10 cellular contexts compared by ENCODE assay signal in genomic region chr13:74027161-74027779, GRCh38.
DNase-seq lines count a peak whose midpoint lies in the region; ATAC-seq and TF ChIP-seq lines count a peak whose summit lies in the region.
"Had no signal": no experiment of that assay in that cellular context is flagged by ENCODE, and none has a peak within 500 bp of the region (broad histone marks: within the 10 kb centered on the region; RNA-seq: fewer than 3 reads in every experiment).

No MANE protein-coding gene starts in this region.

- peaks cover 12% of the 10 kb centered on the region for H3K9me3 Mint-ChIP-seq in activated CD4-positive, alpha-beta T cell treated with anti-CD3 and anti-CD28 coated beads for 36 hours (ENCODE audit: low read depth)
- peaks cover 0 to 2% (median 0%) of the 10 kb centered on the region in 3 donors for H3K9me3 Mint-ChIP-seq in IgD-negative memory B cell
- H3K9me3 Mint-ChIP-seq in natural killer cell treated with Interleukin-12 subunit alpha and Interleukin-12 subunit beta and Interleukin-15 and Interleukin-18, amount 100 ng/mL, for 72 hours, result peaks cover 4% of the 10 kb centered on the region

- intact Hi-C loops in activated CD4-positive, alpha-beta T cell treated with anti-CD3 and anti-CD28 coated beads for 36 hours (cut with DNase I, micrococcal nuclease), result loop anchor here (2.0 kb wide), 2 partner anchors 36 to 106 kb away; no protein-coding TSS in a partner anchor
- intact Hi-C loops in mucosa of descending colon (cut with DNase I, micrococcal nuclease) (no loop called here), right lobe of liver (cut with DNase I) (no loop called here), sciatic nerve (cut with DNase I) (no loop called here)

- no peaks in the 10 kb centered on the region for H3K36me3 ChIP-seq in mucosa of descending colon (ENCODE audit: low read depth)
- H3K36me3 ChIP-seq in right lobe of liver, result no peaks in the 10 kb centered on the region

- DNase-seq in activated CD4-positive, alpha-beta T cell treated with anti-CD3 and anti-CD28 coated beads for 36 hours, result no peak
- no peak for DNase-seq in activated CD4-positive, alpha-beta T cell treated with anti-CD3 and anti-CD28 coated beads, Interleukin-2, amount 50 U/mL, for 4 hours
- DNase-seq in natural killer cell treated with Interleukin-12 subunit alpha and Interleukin-12 subunit beta and Interleukin-15 and Interleukin-18, amount 100 ng/mL, for 72 hours (ENCODE audit: low spot score), result no peak
- DNase-seq in mucosa of descending colon (no peak), right lobe of liver (no peak), sciatic nerve (ENCODE audit: low spot score) (no peak)

- TF ChIP-seq CTCF in mucosa of descending colon (IDR thresholded peaks at IDR 0.05) (no peak), right lobe of liver (IDR thresholded peaks at IDR 0.05) (no peak)

- no peak for TF ChIP-seq POLR2A in right lobe of liver (IDR thresholded peaks at IDR 0.05)

- no peak overlapping the region for H3K4me3 ChIP-seq in mucosa of descending colon
- H3K4me3 ChIP-seq in right lobe of liver, result no peak overlapping the region
- H3K4me3 ChIP-seq: ascending aorta had no signal

- no peaks in the 10 kb centered on the region for H3K27me3 ChIP-seq in right lobe of liver
- H3K27me3 ChIP-seq: ascending aorta had no signal

- POLR2A ChIA-PET in activated CD4-positive, alpha-beta T cell treated with anti-CD3 and anti-CD28 coated beads for 36 hours (lab: Charles Lee), result interaction anchor here (1.1 kb wide), 1 partner anchor 36 kb away, joined by 4 read pairs; no protein-coding TSS in a partner anchor

- 67% methylated on average over 4 of the region's 4 CpGs for WGBS in right lobe of liver (ENCODE audit: insufficient coverage, low coverage, low lambda C conversion rate, missing lambda C conversion rate)

- peaks cover 72% of the 10 kb centered on the region for H3K4me1 Mint-ChIP-seq in activated CD4-positive, alpha-beta T cell treated with anti-CD3 and anti-CD28 coated beads for 36 hours
- H3K4me1 Mint-ChIP-seq in IgD-negative memory B cell, result peaks cover 48 to 61% (median 58%) of the 10 kb centered on the region in 3 donors
- peaks cover 49 to 62% of the 10 kb centered on the region in 2 donors for H3K4me1 Mint-ChIP-seq in natural killer cell treated with Interleukin-12 subunit alpha and Interleukin-12 subunit beta and Interleukin-15 and Interleukin-18, amount 100 ng/mL, for 72 hours (ENCODE audit: low read depth in 2 of 2)

- peak overlapping the region; percentile 74 for H3K4me3 Mint-ChIP-seq in activated CD4-positive, alpha-beta T cell treated with anti-CD3 and anti-CD28 coated beads for 36 hours
- H3K4me3 Mint-ChIP-seq in IgD-negative memory B cell, result peak overlapping the region; percentile 74 to 94 (median 84)
- H3K4me3 Mint-ChIP-seq in natural killer cell treated with Interleukin-12 subunit alpha and Interleukin-12 subunit beta and Interleukin-15 and Interleukin-18, amount 100 ng/mL, for 72 hours, result peak overlapping the region; percentile 79

- H3K27me3 Mint-ChIP-seq in activated CD4-positive, alpha-beta T cell treated with anti-CD3 and anti-CD28 coated beads for 36 hours, result no peaks in the 10 kb centered on the region
- H3K27me3 Mint-ChIP-seq in IgD-negative memory B cell, result no peaks in the 10 kb centered on the region
- no peaks in the 10 kb centered on the region for H3K27me3 Mint-ChIP-seq in natural killer cell treated with Interleukin-12 subunit alpha and Interleukin-12 subunit beta and Interleukin-15 and Interleukin-18, amount 100 ng/mL, for 72 hours

- H3K27ac ChIP-seq in right lobe of liver, result peak overlapping the region in 1 of 3 donors; percentile 2
- H3K27ac ChIP-seq: ascending aorta, HL-60 had no signal

- H3K4me1 ChIP-seq in mucosa of descending colon (ENCODE audit: low read depth) (peaks cover 3% of the 10 kb centered on the region), right lobe of liver (peaks cover 0 to 15% (median 0%) of the 10 kb centered on the region in 4 donors)

- H3K36me3 Mint-ChIP-seq in activated CD4-positive, alpha-beta T cell treated with anti-CD3 and anti-CD28 coated beads for 36 hours (ENCODE audit: low read depth), result peaks cover 18% of the 10 kb centered on the region
- peaks cover 7% of the 10 kb centered on the region for H3K36me3 Mint-ChIP-seq in IgD-negative memory B cell
- peaks cover 13% of the 10 kb centered on the region for H3K36me3 Mint-ChIP-seq in natural killer cell treated with Interleukin-12 subunit alpha and Interleukin-12 subunit beta and Interleukin-15 and Interleukin-18, amount 100 ng/mL, for 72 hours

- CTCF ChIA-PET in activated CD4-positive, alpha-beta T cell treated with anti-CD3 and anti-CD28 coated beads for 36 hours (lab: Charles Lee), result interaction anchor here (0.6 to 1.3 kb wide), 6 partner anchors 8 to 245 kb away, joined by 3 read pairs; no protein-coding TSS in a partner anchor

- H3K9me3 ChIP-seq in mucosa of descending colon (no peaks in the 10 kb centered on the region), right lobe of liver (no peaks in the 10 kb centered on the region)
- H3K9me3 ChIP-seq: ascending aorta had no signal

- ATAC-seq in activated CD4-positive, alpha-beta T cell treated with anti-CD3 and anti-CD28 coated beads for 36 hours, result peak; percentile 33
- ATAC-seq in HG02610 (IDR thresholded peaks at IDR 0.05; ENCODE audit: unreplicated experiment) (peak; percentile 45), mucosa of descending colon (no peak), right lobe of liver (no peak), sciatic nerve (no peak)
- ATAC-seq in natural killer cell treated with Interleukin-12 subunit alpha and Interleukin-12 subunit beta and Interleukin-15 and Interleukin-18, amount 100 ng/mL, for 72 hours, result peak in 1 of 2 donors; percentile 20

- peak overlapping the region; percentile 97 for H3K27ac Mint-ChIP-seq in activated CD4-positive, alpha-beta T cell treated with anti-CD3 and anti-CD28 coated beads for 36 hours
- H3K27ac Mint-ChIP-seq in IgD-negative memory B cell, result peak overlapping the region; percentile 82 to 93 (median 90)
- H3K27ac Mint-ChIP-seq in natural killer cell treated with Interleukin-12 subunit alpha and Interleukin-12 subunit beta and Interleukin-15 and Interleukin-18, amount 100 ng/mL, for 72 hours, result peak overlapping the region; percentile 76

Comparison
In these comparisons a context has a peak if more than half of its experiments do, and no peak if none do; other contexts are left out.
1. ATAC-seq: peak in activated CD4-positive, alpha-beta T cell treated with anti-CD3 and anti-CD28 coated beads for 36 hours (single experiment) and HG02610 (single experiment); none in mucosa of descending colon (single experiment), right lobe of liver (0 of 4) and sciatic nerve (single experiment).
2. intact Hi-C loops: an anchor here in activated CD4-positive, alpha-beta T cell treated with anti-CD3 and anti-CD28 coated beads for 36 hours (2.0 kb wide); none called in mucosa of descending colon, right lobe of liver and sciatic nerve.
3. Peak in every context shown above with its lines, with median percentiles within 50 percentile points of each other: H3K27ac Mint-ChIP-seq and H3K4me3 Mint-ChIP-seq.